1 cellular context compared by ENCODE assay signal in genomic region chr16:56610017-56610608, GRCh38.
TF ChIP-seq lines count a peak whose summit lies in the region.

No MANE protein-coding gene starts in this region.

TF ChIP-seq in HEK293, 187 proteins besides CTCF, POLR2A, EP300 and RAD21 (continued from another document and continues in another):
- TF ChIP-seq, protein P1, sequence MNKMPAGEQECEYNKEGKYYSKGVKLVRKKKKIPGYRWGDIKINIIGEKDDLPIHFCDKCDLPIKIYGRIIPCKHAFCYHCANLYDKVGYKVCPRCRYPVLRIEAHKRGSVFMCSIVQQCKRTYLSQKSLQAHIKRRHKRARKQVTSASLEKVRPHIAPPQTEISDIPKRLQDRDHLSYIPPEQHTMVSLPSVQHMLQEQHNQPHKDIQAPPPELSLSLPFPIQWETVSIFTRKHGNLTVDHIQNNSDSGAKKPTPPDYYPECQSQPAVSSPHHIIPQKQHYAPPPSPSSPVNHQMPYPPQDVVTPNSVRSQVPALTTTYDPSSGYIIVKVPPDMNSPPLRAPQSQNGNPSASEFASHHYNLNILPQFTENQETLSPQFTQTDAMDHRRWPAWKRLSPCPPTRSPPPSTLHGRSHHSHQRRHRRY (tag by site-specific recombination; IDR thresholded peaks at IDR 0.05), result no peak
- TF ChIP-seq SETDB1 (IDR thresholded peaks at IDR 0.05; ENCODE audit: insufficient read length, low read length), result no peak
- no peak for TF ChIP-seq OSR2 (tag by site-specific recombination; IDR thresholded peaks at IDR 0.05)
- no peak for TF ChIP-seq TSHZ1 (tag by site-specific recombination; IDR thresholded peaks at IDR 0.05; ENCODE audit: borderline replicate concordance)
- TF ChIP-seq ZNF658 (tag by site-specific recombination; IDR thresholded peaks at IDR 0.05), result no peak
- TF ChIP-seq SP7 (tag by site-specific recombination; IDR thresholded peaks at IDR 0.05), result peak; percentile 92
- no peak for TF ChIP-seq SCRT2 (tag by site-specific recombination; IDR thresholded peaks at IDR 0.05)
- no peak for TF ChIP-seq ZNF155 (tag by site-specific recombination; IDR thresholded peaks at IDR 0.05)
- TF ChIP-seq ZNF391 (tag by site-specific recombination; IDR thresholded peaks at IDR 0.05; ENCODE audit: borderline replicate concordance, low read depth), result no peak
- TF ChIP-seq ZNF10 (tag by site-specific recombination; IDR thresholded peaks at IDR 0.05), result no peak
- TF ChIP-seq ZFP3 (tag by site-specific recombination; IDR thresholded peaks at IDR 0.05; ENCODE audit: low read depth), result no peak
- TF ChIP-seq SP2 (tag by site-specific recombination; IDR thresholded peaks at IDR 0.05), result no peak; the same call in 1 of the 2 replicates
- TF ChIP-seq ZNF558 (tag by site-specific recombination; IDR thresholded peaks at IDR 0.05), result no peak
- no peak for TF ChIP-seq ZNF514 (tag by site-specific recombination; IDR thresholded peaks at IDR 0.05)
- TF ChIP-seq, protein P2, sequence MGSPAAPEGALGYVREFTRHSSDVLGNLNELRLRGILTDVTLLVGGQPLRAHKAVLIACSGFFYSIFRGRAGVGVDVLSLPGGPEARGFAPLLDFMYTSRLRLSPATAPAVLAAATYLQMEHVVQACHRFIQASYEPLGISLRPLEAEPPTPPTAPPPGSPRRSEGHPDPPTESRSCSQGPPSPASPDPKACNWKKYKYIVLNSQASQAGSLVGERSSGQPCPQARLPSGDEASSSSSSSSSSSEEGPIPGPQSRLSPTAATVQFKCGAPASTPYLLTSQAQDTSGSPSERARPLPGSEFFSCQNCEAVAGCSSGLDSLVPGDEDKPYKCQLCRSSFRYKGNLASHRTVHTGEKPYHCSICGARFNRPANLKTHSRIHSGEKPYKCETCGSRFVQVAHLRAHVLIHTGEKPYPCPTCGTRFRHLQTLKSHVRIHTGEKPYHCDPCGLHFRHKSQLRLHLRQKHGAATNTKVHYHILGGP (tag by site-specific recombination; IDR thresholded peaks at IDR 0.05), result no peak
- TF ChIP-seq, protein P3, sequence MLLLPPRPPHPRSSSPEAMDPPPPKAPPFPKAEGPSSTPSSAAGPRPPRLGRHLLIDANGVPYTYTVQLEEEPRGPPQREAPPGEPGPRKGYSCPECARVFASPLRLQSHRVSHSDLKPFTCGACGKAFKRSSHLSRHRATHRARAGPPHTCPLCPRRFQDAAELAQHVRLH (tag by site-specific recombination; IDR thresholded peaks at IDR 0.05), result no peak
- TF ChIP-seq ZNF600 (tag by site-specific recombination; IDR thresholded peaks at IDR 0.05), result peak; percentile 66
- no peak for TF ChIP-seq ZNF768 (tag by site-specific recombination; IDR thresholded peaks at IDR 0.05)
- no peak for TF ChIP-seq ZNF16 (tag by site-specific recombination; IDR thresholded peaks at IDR 0.05; ENCODE audit: low read depth)
- TF ChIP-seq ZNF335 (tag by site-specific recombination; conservative IDR thresholded peaks at IDR 0.05), result no peak; the same call in 1 of the 2 replicates
- TF ChIP-seq ZNF670 (tag by site-specific recombination; IDR thresholded peaks at IDR 0.05; ENCODE audit: low read depth), result no peak
- no peak for TF ChIP-seq ZNF341 (tag by site-specific recombination; IDR thresholded peaks at IDR 0.05; ENCODE audit: low read depth)
- TF ChIP-seq MYNN (tag by site-specific recombination; IDR thresholded peaks at IDR 0.05; ENCODE audit: borderline replicate concordance), result no peak
- no peak for TF ChIP-seq SP3 (tag by site-specific recombination; IDR thresholded peaks at IDR 0.05)
- TF ChIP-seq BCL11A (tag by site-specific recombination; IDR thresholded peaks at IDR 0.05; ENCODE audit: low read depth), result no peak
- TF ChIP-seq ZBTB17 (tag by site-specific recombination; IDR thresholded peaks at IDR 0.05), result no peak
- TF ChIP-seq, protein P4, sequence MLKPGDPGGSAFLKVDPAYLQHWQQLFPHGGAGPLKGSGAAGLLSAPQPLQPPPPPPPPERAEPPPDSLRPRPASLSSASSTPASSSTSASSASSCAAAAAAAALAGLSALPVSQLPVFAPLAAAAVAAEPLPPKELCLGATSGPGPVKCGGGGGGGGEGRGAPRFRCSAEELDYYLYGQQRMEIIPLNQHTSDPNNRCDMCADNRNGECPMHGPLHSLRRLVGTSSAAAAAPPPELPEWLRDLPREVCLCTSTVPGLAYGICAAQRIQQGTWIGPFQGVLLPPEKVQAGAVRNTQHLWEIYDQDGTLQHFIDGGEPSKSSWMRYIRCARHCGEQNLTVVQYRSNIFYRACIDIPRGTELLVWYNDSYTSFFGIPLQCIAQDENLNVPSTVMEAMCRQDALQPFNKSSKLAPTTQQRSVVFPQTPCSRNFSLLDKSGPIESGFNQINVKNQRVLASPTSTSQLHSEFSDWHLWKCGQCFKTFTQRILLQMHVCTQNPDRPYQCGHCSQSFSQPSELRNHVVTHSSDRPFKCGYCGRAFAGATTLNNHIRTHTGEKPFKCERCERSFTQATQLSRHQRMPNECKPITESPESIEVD (tag by site-specific recombination; IDR thresholded peaks at IDR 0.05), result no peak
- peak; percentile 72 for TF ChIP-seq FEZF1 (tag by site-specific recombination; IDR thresholded peaks at IDR 0.05)
- TF ChIP-seq ZNF362 (tag by site-specific recombination; IDR thresholded peaks at IDR 0.05), result no peak
- no peak for TF ChIP-seq ZNF423 (tag by site-specific recombination; IDR thresholded peaks at IDR 0.05)
- TF ChIP-seq BCL11B (tag by site-specific recombination; IDR thresholded peaks at IDR 0.05; ENCODE audit: low read depth), result no peak
- TF ChIP-seq ZBTB48 (tag by site-specific recombination; IDR thresholded peaks at IDR 0.05), result no peak
- no peak for TF ChIP-seq ZNF175 (tag by site-specific recombination; IDR thresholded peaks at IDR 0.05)
- TF ChIP-seq, protein P5, sequence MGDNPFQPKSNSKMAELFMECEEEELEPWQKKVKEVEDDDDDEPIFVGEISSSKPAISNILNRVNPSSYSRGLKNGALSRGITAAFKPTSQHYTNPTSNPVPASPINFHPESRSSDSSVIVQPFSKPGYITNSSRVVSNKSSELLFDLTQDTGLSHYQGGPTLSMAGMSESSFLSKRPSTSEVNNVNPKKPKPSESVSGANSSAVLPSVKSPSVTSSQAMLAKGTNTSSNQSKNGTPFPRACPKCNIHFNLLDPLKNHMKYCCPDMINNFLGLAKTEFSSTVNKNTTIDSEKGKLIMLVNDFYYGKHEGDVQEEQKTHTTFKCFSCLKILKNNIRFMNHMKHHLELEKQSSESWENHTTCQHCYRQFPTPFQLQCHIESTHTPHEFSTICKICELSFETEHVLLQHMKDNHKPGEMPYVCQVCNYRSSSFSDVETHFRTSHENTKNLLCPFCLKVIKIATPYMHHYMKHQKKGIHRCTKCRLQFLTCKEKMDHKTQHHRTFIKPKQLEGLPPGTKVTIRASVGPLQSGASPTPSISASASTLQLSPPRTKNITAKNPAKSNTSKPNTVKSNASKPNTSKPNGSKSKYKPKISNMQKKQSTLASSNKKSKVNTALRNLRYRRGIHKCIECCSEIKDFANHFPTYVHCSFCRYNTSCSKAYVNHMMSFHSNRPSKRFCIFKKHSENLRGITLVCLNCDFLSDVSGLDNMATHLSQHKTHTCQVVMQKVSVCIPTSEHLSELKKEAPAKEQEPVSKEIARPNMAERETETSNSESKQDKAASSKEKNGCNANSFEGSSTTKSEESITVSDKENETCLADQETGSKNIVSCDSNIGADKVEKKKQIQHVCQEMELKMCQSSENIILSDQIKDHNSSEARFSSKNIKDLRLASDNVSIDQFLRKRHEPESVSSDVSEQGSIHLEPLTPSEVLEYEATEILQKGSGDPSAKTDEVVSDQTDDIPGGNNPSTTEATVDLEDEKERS (tag by site-specific recombination; IDR thresholded peaks at IDR 0.05), result no peak
- no peak for TF ChIP-seq ZNF626 (tag by site-specific recombination; IDR thresholded peaks at IDR 0.05)
- no peak for TF ChIP-seq ZNF777 (tag by site-specific recombination; IDR thresholded peaks at IDR 0.05; ENCODE audit: borderline replicate concordance)
- TF ChIP-seq, protein P6, sequence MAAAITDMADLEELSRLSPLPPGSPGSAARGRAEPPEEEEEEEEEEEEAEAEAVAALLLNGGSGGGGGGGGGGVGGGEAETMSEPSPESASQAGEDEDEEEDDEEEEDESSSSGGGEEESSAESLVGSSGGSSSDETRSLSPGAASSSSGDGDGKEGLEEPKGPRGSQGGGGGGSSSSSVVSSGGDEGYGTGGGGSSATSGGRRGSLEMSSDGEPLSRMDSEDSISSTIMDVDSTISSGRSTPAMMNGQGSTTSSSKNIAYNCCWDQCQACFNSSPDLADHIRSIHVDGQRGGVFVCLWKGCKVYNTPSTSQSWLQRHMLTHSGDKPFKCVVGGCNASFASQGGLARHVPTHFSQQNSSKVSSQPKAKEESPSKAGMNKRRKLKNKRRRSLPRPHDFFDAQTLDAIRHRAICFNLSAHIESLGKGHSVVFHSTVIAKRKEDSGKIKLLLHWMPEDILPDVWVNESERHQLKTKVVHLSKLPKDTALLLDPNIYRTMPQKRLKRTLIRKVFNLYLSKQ (tag by site-specific recombination; IDR thresholded peaks at IDR 0.05; ENCODE audit: borderline replicate concordance), result no peak
- no peak for TF ChIP-seq ZNF530 (tag by site-specific recombination; IDR thresholded peaks at IDR 0.05; ENCODE audit: low read depth)
- peak; percentile 81 for TF ChIP-seq ZFHX2 (tag by site-specific recombination; conservative IDR thresholded peaks at IDR 0.05)
- TF ChIP-seq ZNF561 (tag by site-specific recombination; IDR thresholded peaks at IDR 0.05; ENCODE audit: borderline replicate concordance), result no peak
- TF ChIP-seq ZNF148 (tag by site-specific recombination; IDR thresholded peaks at IDR 0.05; ENCODE audit: borderline replicate concordance), result no peak
- no peak for TF ChIP-seq ZNF488 (tag by site-specific recombination; IDR thresholded peaks at IDR 0.05)
- no peak for TF ChIP-seq ZNF394 (tag by site-specific recombination; IDR thresholded peaks at IDR 0.05; ENCODE audit: borderline replicate concordance)
- TF ChIP-seq ZNF449 (tag by site-specific recombination; IDR thresholded peaks at IDR 0.05), result no peak
- no peak for TF ChIP-seq ZNF585B (tag by site-specific recombination; IDR thresholded peaks at IDR 0.05)
